23 cellular contexts compared by ENCODE assay signal in genomic region chr1:115238336-115239147, GRCh38.
DNase-seq lines count a peak whose midpoint lies in the region; ATAC-seq and TF ChIP-seq lines count a peak whose summit lies in the region.
"Had no signal": no experiment of that assay in that cellular context is flagged by ENCODE, and none has a peak within 500 bp of the region (broad histone marks: within the 10 kb centered on the region; RNA-seq: fewer than 3 reads in every experiment).

No MANE protein-coding gene starts in this region.

- no peaks in the 10 kb centered on the region for H3K27me3 ChIP-seq in PC-9 (ENCODE audit: insufficient read depth, low read depth)
- no peaks in the 10 kb centered on the region for H3K27me3 ChIP-seq in osteoblast (ENCODE audit: insufficient read depth, low read length)
- H3K27me3 ChIP-seq: gastroesophageal sphincter, testis had no signal

- H4K20me1 ChIP-seq in PC-9 (ENCODE audit: insufficient read depth) (no peaks in the 10 kb centered on the region), osteoblast (ENCODE audit: insufficient read depth, low read length) (no peaks in the 10 kb centered on the region)

- intact Hi-C loops in PC-9 (cut with micrococcal nuclease; ENCODE audit: unreplicated experiment) = no loop called here

- H3K4me2 ChIP-seq in PC-9 (peak overlapping the region; percentile 5; the same call in 1 of the 2 replicates), osteoblast (ENCODE audit: insufficient read depth, low read length) (no peak overlapping the region)

- ATAC-seq in HG03442 (IDR thresholded peaks at IDR 0.05; ENCODE audit: unreplicated experiment) = no peak
- ATAC-seq: activated CD4-positive, CD25-positive, alpha-beta regulatory T cell treated with anti-CD3 and anti-CD28 coated beads, Interleukin-2, amount 50 U/mL, for 24 hours; gastroesophageal sphincter had no signal

- H2AFZ ChIP-seq in PC-9 (no peak overlapping the region), osteoblast (ENCODE audit: low read length) (peak overlapping the region; percentile 45)

- H3K4me3 ChIP-seq in LNCaP clone FGC (ENCODE audit: low read depth, low read length) (no peak overlapping the region), PC-9 (no peak overlapping the region), osteoblast (ENCODE audit: insufficient read depth, low read length) (no peak overlapping the region)
- H3K4me3 ChIP-seq: gastroesophageal sphincter, prostate gland, testis had no signal

- CTCF ChIA-PET in PC-9 (lab: Charles Lee) = interaction anchor here (0.6 to 1.1 kb wide), 2 partner anchors 37 to 97 kb away, joined by 3 to 4 read pairs; no protein-coding TSS in a partner anchor

- POLR2A ChIA-PET in PC-9 (lab: Charles Lee; ENCODE audit: unreplicated experiment) = no interaction called here

- H3K9me3 ChIP-seq in PC-9 (ENCODE audit: insufficient read depth, low read depth) (peaks cover 26% of the 10 kb centered on the region), osteoblast (ENCODE audit: low read depth, low read length) (no peaks in the 10 kb centered on the region)
- H3K9me3 ChIP-seq: prostate gland, testis had no signal

- no TSS peak for BruUV-seq in PC-9 (replicated peaks; lab: Mats Ljungman, UMichigan)

- H3K9me2 ChIP-seq in PC-9 (ENCODE audit: insufficient read depth) = no peaks in the 10 kb centered on the region

- H3K36me3 ChIP-seq in PC-9 (ENCODE audit: low read depth) (no peaks in the 10 kb centered on the region), osteoblast (ENCODE audit: insufficient read depth, low read length) (no peaks in the 10 kb centered on the region)
- H3K36me3 ChIP-seq: gastroesophageal sphincter, prostate gland had no signal

- DNase-seq in NCI-H1105 treated with DMSO at 0.1 percent for 48 hours (lab: John Stamatoyannopoulos, UW) = peak; percentile 20
- no peak for DNase-seq in NCI-H1105 (lab: John Stamatoyannopoulos, UW)
- peak; percentile 7 for DNase-seq in LNCaP clone FGC (ENCODE audit: low read depth)
- DNase-seq in PC-9 = no peak
- DNase-seq in osteoblast (ENCODE audit: insufficient read length, low spot score, missing footprints) = no peak
- no peak for DNase-seq in EL
- no peak for DNase-seq in cortex of kidney (lab: John Stamatoyannopoulos, UW)
- DNase-seq: activated CD4-positive, alpha-beta memory T cell treated with anti-CD3 and anti-CD28 coated beads, Interleukin-2, amount 10 ng/mL, durations not matched to agents 7 days and 5 days; activated CD8-positive, alpha-beta memory T cell treated with anti-CD3 and anti-CD28 coated beads, Interleukin-2, amount 50 U/mL, for 48 hours; activated naive CD4-positive, alpha-beta T cell treated with anti-CD3 and anti-CD28 coated beads, Interleukin-2, amount 10 ng/mL, durations not matched to agents 7 days and 5 days; hypothalamus; immature natural killer cell; left colon; NCI-H1048; NCI-H2081 treated with DMSO at 0.1 percent for 48 hours; stimulated activated CD4-positive, alpha-beta T cell treated with anti-CD3 and anti-CD28 coated beads, Interleukin-15, amount 100 ng/mL, for 24 hours; stimulated activated naive CD4-positive, alpha-beta T cell; testis had no signal

- peaks cover 26% of the 10 kb centered on the region for H3K4me1 ChIP-seq in PC-9 (replicated peaks; ENCODE audit: insufficient read depth)
- H3K4me1 ChIP-seq in osteoblast (ENCODE audit: insufficient read depth, low read length) = peaks cover 20% of the 10 kb centered on the region
- H3K4me1 ChIP-seq: gastroesophageal sphincter, prostate gland, testis had no signal

- no peak for TF ChIP-seq CTCF in LNCaP clone FGC (IDR thresholded peaks at IDR 0.05; ENCODE audit: control insufficient read depth, extremely low read depth, insufficient read depth)
- TF ChIP-seq CTCF in PC-9 (conservative IDR thresholded peaks at IDR 0.05) = no peak
- TF ChIP-seq CTCF in osteoblast (IDR thresholded peaks at IDR 0.05; ENCODE audit: extremely low read depth, low read depth, low read length) = no peak

- no peaks in the 10 kb centered on the region for H3K79me2 ChIP-seq in PC-9 (ENCODE audit: low read depth)
- no peaks in the 10 kb centered on the region for H3K79me2 ChIP-seq in osteoblast (ENCODE audit: insufficient read depth, low read length)

- no peak overlapping the region for H3K27ac ChIP-seq in PC-9
- peak overlapping the region; percentile 90 for H3K27ac ChIP-seq in osteoblast (ENCODE audit: low read depth, low read length)
- H3K27ac ChIP-seq: 22Rv1, gastroesophageal sphincter, prostate gland, testis had no signal

- H3F3A ChIP-seq in PC-9 (ENCODE audit: insufficient read depth, low read depth) = peaks cover 3% of the 10 kb centered on the region; the same call in 1 of the 2 replicates

Comparison
In these comparisons a context has a peak if more than half of its experiments do, and no peak if none do; other contexts are left out.
1. DNase-seq: peak in NCI-H1105 treated with DMSO at 0.1 percent for 48 hours (single experiment) and LNCaP clone FGC (single experiment); none in NCI-H1105 (single experiment), PC-9 (0 of 2), osteoblast (single experiment), EL (single experiment) and cortex of kidney (single experiment).